16 cellular contexts compared by ENCODE assay signal in the genomic region with DNA sequence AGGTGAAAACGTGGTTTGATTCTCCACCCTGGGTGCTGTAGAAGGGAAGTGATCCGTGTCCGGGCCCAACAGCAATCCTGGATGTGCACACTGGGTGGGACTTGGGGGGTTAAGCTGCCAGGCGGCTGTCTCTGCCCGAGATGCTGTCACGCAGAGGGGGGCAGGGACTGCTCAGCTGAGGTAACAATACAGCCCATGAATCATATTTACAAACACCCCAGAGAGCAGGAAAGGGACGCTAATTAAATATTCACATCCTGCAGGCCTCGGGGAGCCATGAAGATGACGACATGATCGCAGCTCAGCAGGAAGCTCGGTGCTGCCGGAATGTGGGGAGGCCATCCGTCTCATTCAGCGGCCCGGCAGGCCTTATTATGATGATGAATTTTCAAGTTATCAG. TPM values are rescaled to one million over a fixed set of nuclear protein-coding genes. Genes with fewer than 3 reads are reported as not detected.
DNase-seq lines count a peak whose midpoint lies in the region; TF ChIP-seq lines count a peak whose summit lies in the region.
"Had no signal": no experiment of that assay in that cellular context is flagged by ENCODE, and none has a peak within 500 bp of the region (broad histone marks: within the 10 kb centered on the region; RNA-seq: fewer than 3 reads in every experiment).

No MANE protein-coding gene starts in this region.

- H2BK5ac ChIP-seq in neuronal stem cell (ENCODE audit: low read length): peak overlapping the region; percentile 46

- peak overlapping the region; percentile 82 for H3K14ac ChIP-seq in neuronal stem cell (ENCODE audit: low read length)

- H2AK5ac ChIP-seq in neuronal stem cell (ENCODE audit: low read depth, low read length): peak overlapping the region; percentile 92

- H3K4me1 ChIP-seq in NT2/D1 (ENCODE audit: insufficient read depth, insufficient read length) (peaks cover 20% of the 10 kb centered on the region), endodermal cell (ENCODE audit: control insufficient read depth, insufficient read depth, low read length) (peaks cover 16% of the 10 kb centered on the region), neuronal stem cell (ENCODE audit: control insufficient read depth in 2 of 2, insufficient read depth in 1 of 2, low read depth in 1 of 2, low read length in 2 of 2) (peaks cover 38 to 43% of the 10 kb centered on the region in 2 donors), testis (no peaks in the 10 kb centered on the region)

- H3K4ac ChIP-seq in neuronal stem cell (ENCODE audit: low read length): peak overlapping the region; percentile 67

- 33 to 47% methylated on average over 1 to 15 of the region's 15 CpGs for whole genome bisulfite sequencing in endodermal cell (ENCODE audit: insufficient coverage in 1 of 2, insufficient read length in 1 of 2), 2 experiments
- WGBS in neuronal stem cell (ENCODE audit: extremely low coverage in 2 of 2, insufficient read length in 2 of 2, insufficient replicate concordance in 1 of 2), 2 donors: no CpG with 5 or more reads among the region's 15 CpGs
- WGBS in testis, 2 donors: 82 to 97% methylated on average over 7 to 15 of the region's 15 CpGs

- H3K79me1 ChIP-seq in neuronal stem cell (ENCODE audit: low read depth, low read length): no peaks in the 10 kb centered on the region

- H3K4me3 ChIP-seq in NT2/D1 (ENCODE audit: insufficient read length, low read depth) (no peak overlapping the region), endodermal cell (ENCODE audit: low read length) (no peak overlapping the region), neuronal stem cell (ENCODE audit: low read length in 2 of 2) (no peak overlapping the region), testis (no peak overlapping the region)

- H3K9me3 Mint-ChIP-seq in endodermal cell: no peaks in the 10 kb centered on the region

- H3K27me3 ChIP-seq in NT2/D1 (ENCODE audit: insufficient read depth, insufficient read length) (no peaks in the 10 kb centered on the region), endodermal cell (ENCODE audit: control insufficient read depth, insufficient read depth, low read length, poor library complexity, severe bottlenecking) (no peaks in the 10 kb centered on the region), neuronal stem cell (ENCODE audit: control insufficient read depth in 3 of 3, insufficient read depth in 3 of 3, low read depth in 1 of 3, low read length in 3 of 3) (no peaks in the 10 kb centered on the region), testis (no peaks in the 10 kb centered on the region)

- H3K9me3 ChIP-seq in NT2/D1 (ENCODE audit: insufficient read depth, low read length) (no peaks in the 10 kb centered on the region), endodermal cell (ENCODE audit: control insufficient read depth, low read length) (no peaks in the 10 kb centered on the region), neuronal stem cell (replicated peaks in 1 of 2; ENCODE audit: control insufficient read depth in 2 of 2, insufficient read depth in 1 of 2, low read depth in 1 of 2, low read length in 2 of 2) (no peaks in the 10 kb centered on the region), testis (no peaks in the 10 kb centered on the region)

- H3K9ac ChIP-seq in NT2/D1 (ENCODE audit: insufficient read length, low read depth): peak overlapping the region; percentile 21
- no peak overlapping the region for H3K9ac ChIP-seq in endodermal cell (ENCODE audit: extremely low read depth, low read length, poor library complexity, severe bottlenecking)
- H3K9ac ChIP-seq in neuronal stem cell (ENCODE audit: low read depth, low read length, poor library complexity): no peak overlapping the region

- POLR2A ChIA-PET in RWPE1 (lab: Yijun Ruan, JAX; ENCODE audit: low non-redundant PET): no interaction called here

- H2BK15ac ChIP-seq in neuronal stem cell (ENCODE audit: low read length): peak overlapping the region; percentile 95

- TF ChIP-seq CTCF in endodermal cell (conservative IDR thresholded peaks at IDR 0.05) (no peak), RWPE1 (conservative IDR thresholded peaks at IDR 0.05; ENCODE audit: low read depth) (no peak), testis (IDR thresholded peaks at IDR 0.05) (no peak)

- peak overlapping the region; percentile 99 for H3K27ac ChIP-seq in endodermal cell (ENCODE audit: low read depth, low read length)
- H3K27ac ChIP-seq in neuronal stem cell (replicated peaks; ENCODE audit: low read length): no peak overlapping the region
- no peak overlapping the region for H3K27ac ChIP-seq in RWPE1
- no peak overlapping the region for H3K27ac ChIP-seq in testis
- H3K27ac ChIP-seq: epithelial cell of prostate had no signal

- peaks cover 32% of the 10 kb centered on the region for H3K4me1 Mint-ChIP-seq in endodermal cell

- H2BK12ac ChIP-seq in neuronal stem cell (ENCODE audit: low read length): peak overlapping the region; percentile 63

- H3K23ac ChIP-seq in neuronal stem cell (ENCODE audit: low read depth, low read length, poor library complexity): no peak overlapping the region

- H3K18ac ChIP-seq in neuronal stem cell (ENCODE audit: low read length): peak overlapping the region; percentile 94

- no peak overlapping the region for H3K4me2 ChIP-seq in neuronal stem cell (ENCODE audit: insufficient read depth, low read length, poor library complexity, severe bottlenecking)

- H3K27me3 Mint-ChIP-seq in endodermal cell (ENCODE audit: insufficient read depth): no peaks in the 10 kb centered on the region

- H3K4me3 Mint-ChIP-seq in endodermal cell: no peak overlapping the region

- peak overlapping the region; percentile 92 for H4K8ac ChIP-seq in neuronal stem cell (ENCODE audit: low read depth, low read length)

- CTCF ChIA-PET in RWPE1 (lab: Yijun Ruan, JAX): interaction anchor here (1.8 kb wide), 1 partner anchor 93 kb away, joined by 4 read pairs; no protein-coding TSS in a partner anchor

- intact Hi-C loops in testis (cut with DNase I; ENCODE audit: low total_unique reads): no loop called here

- peak overlapping the region; percentile 89 for H4K91ac ChIP-seq in neuronal stem cell (ENCODE audit: low read depth, low read length, poor library complexity)

- peak overlapping the region; percentile 72 for H2BK120ac ChIP-seq in neuronal stem cell (ENCODE audit: low read depth, low read length)

- H3K36me3 ChIP-seq in NT2/D1 (ENCODE audit: insufficient read depth, insufficient read length, low read length) (no peaks in the 10 kb centered on the region), endodermal cell (ENCODE audit: control insufficient read depth, insufficient read depth, low read length) (no peaks in the 10 kb centered on the region), neuronal stem cell (replicated peaks in 1 of 2; ENCODE audit: control insufficient read depth in 2 of 2, insufficient read depth in 2 of 2, low read length in 2 of 2) (no peaks in the 10 kb centered on the region), testis (ENCODE audit: low read depth, missing control alignments) (no peaks in the 10 kb centered on the region)

- DNase-seq in H4 (ENCODE audit: low spot score): peak; percentile 82
- no peak for DNase-seq in NT2/D1 (ENCODE audit: low read depth, low spot score)
- peak; percentile 78 for DNase-seq in endodermal cell
- DNase-seq in neuronal stem cell (ENCODE audit: low spot score): no peak
- DNase-seq in HUDEP-2 (lab: John Stamatoyannopoulos, UW; ENCODE audit: unreplicated experiment in 76 of 76): no peak
- no peak for DNase-seq in RWPE1 (ENCODE audit: low spot score)
- DNase-seq in NCI-H2171 treated with DMSO at 0.1 percent for 48 hours (lab: John Stamatoyannopoulos, UW): no peak
- DNase-seq in testis: no peak
- DNase-seq: activated effector memory CD4-positive, alpha-beta T cell treated with anti-CD3 and anti-CD28 coated beads, Interleukin-2, amount 50 U/mL, for 16 hours; DMS79; NCI-H446 treated with DMSO at 0.1 percent for 48 hours; stimulated activated CD4-positive, alpha-beta T cell treated with anti-CD3 and anti-CD28 coated beads, Interleukin-1b, Interleukin-23, amount 100 ng/mL, for 48 hours; T-helper 9 cell had no signal

- peak overlapping the region; percentile 84 for H2AFZ ChIP-seq in neuronal stem cell (ENCODE audit: low read length)

- TF ChIP-seq POLR2A in testis (IDR thresholded peaks at IDR 0.05): no peak

- H3K27ac Mint-ChIP-seq in endodermal cell: peak overlapping the region; percentile 89

- H3K36me3 Mint-ChIP-seq in endodermal cell (ENCODE audit: low read depth): no peaks in the 10 kb centered on the region

RNA-seq across cellular contexts. Expression of a gene that starts 17.9 kb away (rescaled TPM):
- total RNA-seq in H4 (2014; rRNA removed; shearing (Covaris generic)): not detected in 2 replicates
- total RNA-seq in endodermal cell (100 to 1,000 TPM; 103 TPM), testis (1 to 10 TPM in 1 of 2 donors, under 1 TPM in 1; 0.74 to 2.4 TPM)
- polyA plus RNA-seq in endodermal cell (2013, experiment 1 of 2): 2,939 TPM
- 3,263 TPM for polyA plus RNA-seq in endodermal cell (2013, experiment 2 of 2)
- polyA plus RNA-seq in neuronal stem cell (2013, experiment 1 of 2): 1,930 TPM
- polyA plus RNA-seq in neuronal stem cell (2013, experiment 2 of 2): 1,905 TPM
- polyA plus RNA-seq in testis (ENCODE audit: insufficient read depth, low read depth, low replicate concordance): 1.1 TPM
- total RNA-seq: mesenteric fat pad, subcutaneous adipose tissue had no signal

RNA-seq across cellular contexts. Expression of a gene that starts 22.8 kb away (rescaled TPM):
- total RNA-seq in H4 (2014; rRNA removed; shearing (Covaris generic)): 115 and 121 TPM in 2 replicates
- total RNA-seq in endodermal cell (10 to 100 TPM; 46.3 to 55.4 TPM), testis (10 to 100 TPM; 82.3 to 93.1 TPM)
- 55.8 TPM for polyA plus RNA-seq in endodermal cell (2013, experiment 1 of 2)
- polyA plus RNA-seq in endodermal cell (2013, experiment 2 of 2): 56.3 TPM
- 34.0 TPM for polyA plus RNA-seq in neuronal stem cell (2013, experiment 1 of 2)
- 34.5 TPM for polyA plus RNA-seq in neuronal stem cell (2013, experiment 2 of 2)
- polyA plus RNA-seq in testis (ENCODE audit: insufficient read depth, low read depth, low replicate concordance): 135 TPM

RNA-seq across cellular contexts. Expression of a gene that starts 57.9 kb away (rescaled TPM):
- total RNA-seq in H4 (2014; rRNA removed; shearing (Covaris generic)): not detected in 2 replicates
- total RNA-seq in endodermal cell: 10 to 100 TPM in 1 of 2 donors, 1 to 10 TPM in 1; 4.9 to 18.5 TPM
- 3.5 TPM for polyA plus RNA-seq in endodermal cell (2013, experiment 1 of 2)
- 2.4 TPM for polyA plus RNA-seq in endodermal cell (2013, experiment 2 of 2)
- 0.08 TPM for polyA plus RNA-seq in neuronal stem cell (2013, experiment 1 of 2)
- 0.06 TPM for polyA plus RNA-seq in neuronal stem cell (2013, experiment 2 of 2)
- total RNA-seq in testis: 100 to 1,000 TPM in 1 of 2 donors, 10 to 100 TPM in 1; 88.4 to 145 TPM
- polyA plus RNA-seq in testis (ENCODE audit: insufficient read depth, low read depth, low replicate concordance): 183 TPM

Comparison
In these comparisons a context has a peak if more than half of its experiments do, and no peak if none do; other contexts are left out.
1. DNase-seq: peak in H4 (single experiment) and endodermal cell (single experiment); none in NT2/D1 (single experiment), neuronal stem cell (single experiment), HUDEP-2 (0 of 76), RWPE1 (single experiment), NCI-H2171 treated with DMSO at 0.1 percent for 48 hours (single experiment) and testis (single experiment).
2. RNA of a gene that starts 17.9 kb away (total RNA-seq): 103 TPM in endodermal cell; 0.74 to 2.4 TPM in testis and not detected in H4; every median in the first group is over 10 times any median in the second.